ENCODE assay signal across 30 cellular contexts in genomic region chr14:84085493-84085892, GRCh38.
"Had no signal": no experiment of that assay in that cellular context is flagged by ENCODE, and none has a peak within 500 bp of the region (broad histone marks: within the 10 kb centered on the region; RNA-seq: fewer than 3 reads in every experiment).

No MANE protein-coding gene starts in this region.

- H3K9me3 ChIP-seq: ascending aorta had no signal

- H3K27me3 ChIP-seq: ascending aorta, cardiac muscle cell, Peyer's patch had no signal

- DNase-seq: activated B cell treated with CpG ODN at 0.5 μM for 24 hours; activated CD4-positive, alpha-beta memory T cell treated with anti-CD3 and anti-CD28 coated beads for 36 hours; activated CD4-positive, alpha-beta T cell treated with anti-CD3 and anti-CD28 coated beads for 4 hours; activated CD4-positive, alpha-beta T cell treated with anti-CD3 and anti-CD28 coated beads, Interleukin-2, amount 50 U/mL, for 1 hour; activated CD4-positive, CD25-positive, alpha-beta regulatory T cell treated with anti-CD3 and anti-CD28 coated beads, Interleukin-2, amount 50 U/mL, for 72 hours; activated CD8-positive, alpha-beta memory T cell treated with anti-CD3 and anti-CD28 coated beads, Interleukin-2, amount 50 U/mL, for 4 hours; activated gamma-delta T cell treated with Interleukin-2 at 50 U/mL for 16 hours; activated naive CD4-positive, alpha-beta T cell treated with anti-CD3 and anti-CD28 coated beads for 36 hours; activated T-cell treated with anti-CD3 and anti-CD28 coated beads for 4 hours; activated T-cell treated with anti-CD3 and anti-CD28 coated beads, Interleukin-2, amount 50 U/mL, for 4 hours; amniotic stem cell; Karpas-422; KBM-7; NCI-H1048; NCI-H1105 treated with DMSO at 0.1 percent for 48 hours; NCI-H1436; NCI-H1694; NCI-H2029; NCI-H345; NCI-H524 treated with DMSO at 0.1 percent for 48 hours; PC-3; Peyer's patch; RPMI8226; SW 1271; T-helper 1 cell; T-helper 2 cell; T-helper 9 cell had no signal

- H3K4me1 ChIP-seq: ascending aorta, Peyer's patch had no signal

- H3K36me3 ChIP-seq: ascending aorta, cardiac muscle cell, Peyer's patch had no signal

- ATAC-seq: activated naive CD4-positive, alpha-beta T cell treated with anti-CD3 and anti-CD28 coated beads, Interleukin-2, amount 50 U/mL, for 72 hours; activated T-cell treated with anti-CD3 and anti-CD28 coated beads, Interleukin-2, amount 50 U/mL, for 4 hours; PC-3 had no signal

- H3K4me3 ChIP-seq: ascending aorta, cardiac muscle cell, Peyer's patch had no signal
